ENCODE assay signal across 1 cellular context in the genomic region with DNA sequence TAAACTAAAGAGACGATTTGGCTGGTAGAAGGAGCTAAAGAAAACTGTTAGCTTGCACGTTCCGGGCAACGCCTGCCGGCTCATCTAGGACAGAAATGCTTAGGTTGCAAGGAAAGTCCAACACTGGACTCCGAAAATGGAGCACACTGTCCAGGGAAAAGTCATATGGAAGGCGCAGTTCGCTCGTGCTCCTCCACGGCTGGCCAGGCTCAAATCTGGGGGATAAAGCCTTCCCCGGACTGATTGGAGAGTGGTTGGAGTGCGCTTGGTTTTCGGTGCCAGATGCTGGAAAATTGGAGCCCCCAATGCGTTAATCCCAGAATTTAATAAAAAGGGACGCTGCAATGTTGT.
A peak's percentile ranks its signal among the peaks of the same experiment; 100 is the strongest.
TF ChIP-seq lines count a peak whose summit lies in the region.

No MANE protein-coding gene starts in this region.

TF ChIP-seq in IMR-90, 13 proteins besides CTCF, POLR2A, EP300 and RAD21 (continued from another document):
- TF ChIP-seq ELK1 (IDR thresholded peaks at IDR 0.05; ENCODE audit: borderline replicate concordance, low read depth, low read length) (no peak), SMC3 (IDR thresholded peaks at IDR 0.05; ENCODE audit: low read depth, low read length) (no peak), CEBPB (IDR thresholded peaks at IDR 0.05; ENCODE audit: low read depth, low read length) (no peak), BHLHE40 (IDR thresholded peaks at IDR 0.05; ENCODE audit: low read depth, low read length) (peak; percentile 23; the same call in 1 of the 2 replicates), MAFK (IDR thresholded peaks at IDR 0.05; ENCODE audit: low read depth, low read length) (0 out of 2 replicates have a peak, but pooled peaks have one; percentile 20), FOS (IDR thresholded peaks at IDR 0.05; ENCODE audit: low read depth, low read length) (no peak), USF2 (IDR thresholded peaks at IDR 0.05; ENCODE audit: low read depth, low read length) (no peak)
